9 cellular contexts compared by ENCODE assay signal in genomic region chr6:1624071-1624847, GRCh38. TPM values are rescaled to one million over a fixed set of nuclear protein-coding genes. Genes with fewer than 3 reads are reported as not detected.
DNase-seq lines count a peak whose midpoint lies in the region; ATAC-seq, FAIRE-seq and TF ChIP-seq lines count a peak whose summit lies in the region.
"Had no signal": no experiment of that assay in that cellular context is flagged by ENCODE, and none has a peak within 500 bp of the region (broad histone marks: within the 10 kb centered on the region; RNA-seq: fewer than 3 reads in every experiment).

No MANE protein-coding gene starts in this region.

- ATAC-seq in GM21360 (IDR thresholded peaks at IDR 0.05; ENCODE audit: unreplicated experiment) (no peak), HG02938 (IDR thresholded peaks at IDR 0.05; ENCODE audit: unreplicated experiment) (no peak)
- ATAC-seq: Panc1 had no signal

- DNase-seq in HFF-Myc (ENCODE audit: extremely low read depth, low read depth): no peak
- DNase-seq in astrocyte of the hippocampus (ENCODE audit: low read depth, low spot score): peak; percentile 53
- peak; percentile 88 for DNase-seq in kidney
- DNase-seq in suprapubic skin (ENCODE audit: low spot score in 2 of 2): peak in 1 of 2 donors; percentile 61
- DNase-seq in inferior parietal cortex (ENCODE audit: extremely low spot score): no peak
- DNase-seq in NCI-H1092 treated with DMSO at 0.1 percent for 48 hours (lab: John Stamatoyannopoulos, UW): no peak

- H3K4me3 ChIP-seq in HFF-Myc (replicated peaks; ENCODE audit: low read depth, low read length) (peak overlapping the region; percentile 51), kidney (ENCODE audit: low read length in 2 of 2) (peak overlapping the region; percentile 73 to 74), suprapubic skin (peak overlapping the region; percentile 73)

- H3K36me3 ChIP-seq in kidney (ENCODE audit: control insufficient read depth in 1 of 2, insufficient read depth in 2 of 2, low read length in 2 of 2) (no peaks in the 10 kb centered on the region), suprapubic skin (no peaks in the 10 kb centered on the region)

- no peak for TF ChIP-seq EP300 in suprapubic skin (IDR thresholded peaks at IDR 0.05)

- TF ChIP-seq POLR2A in suprapubic skin (IDR thresholded peaks at IDR 0.05): no peak

- FAIRE-seq in kidney (lab: Jason Lieb, UNC): no peak

- 23% methylated on average over 48 of the region's 65 CpGs for WGBS in suprapubic skin

- intact Hi-C loops in kidney (cut with DNase I): no loop called here

- TF ChIP-seq CTCF in HFF-Myc (IDR thresholded peaks at IDR 0.05; ENCODE audit: low read depth, low read length, missing control alignments): no peak
- TF ChIP-seq CTCF in kidney (IDR thresholded peaks at IDR 0.05; ENCODE audit: borderline replicate concordance, extremely low read depth, insufficient read depth): no peak
- TF ChIP-seq CTCF in suprapubic skin (IDR thresholded peaks at IDR 0.05): no peak

- H3K9ac ChIP-seq in kidney (ENCODE audit: low read length in 2 of 2): peak overlapping the region in 1 of 2 donors; percentile 13

- peaks cover 79% of the 10 kb centered on the region for H3K27me3 ChIP-seq in suprapubic skin

- H3K4me1 ChIP-seq in kidney (ENCODE audit: control insufficient read depth in 1 of 2, insufficient read depth in 1 of 2, low read depth in 1 of 2, low read length in 2 of 2) (peaks cover 0 to 3% of the 10 kb centered on the region in 2 donors), suprapubic skin (peaks cover 34% of the 10 kb centered on the region)

- peak overlapping the region in 1 of 2 donors; percentile 81 for H3K27ac ChIP-seq in kidney (ENCODE audit: low read depth in 2 of 2, low read length in 2 of 2)
- H3K27ac ChIP-seq in suprapubic skin: peak overlapping the region; percentile 66

- H3K9me3 ChIP-seq in kidney (ENCODE audit: control insufficient read depth in 1 of 2, low read length in 2 of 2) (no peaks in the 10 kb centered on the region), suprapubic skin (no peaks in the 10 kb centered on the region)

RNA-seq across cellular contexts. Expression of gene FOXC1, which starts 14.5 kb away (rescaled TPM):
- total RNA-seq in kidney (58.5 TPM), suprapubic skin (10 to 100 TPM; 14.5 to 35.8 (median 21.4) TPM)
- 18.0 TPM for polyA plus RNA-seq in kidney (ENCODE audit: insufficient read depth, low read depth, low replicate concordance)

Comparison
In these comparisons a context has a peak if more than half of its experiments do, and no peak if none do; other contexts are left out.
1. DNase-seq: peak in astrocyte of the hippocampus (single experiment) and kidney (single experiment); none in HFF-Myc (single experiment), inferior parietal cortex (single experiment) and NCI-H1092 treated with DMSO at 0.1 percent for 48 hours (single experiment).
2. Peak in every context shown above with its lines, with median percentiles within 50 percentile points of each other: H3K4me3 ChIP-seq.